ENCODE assay signal across 10 cellular contexts in genomic region chr6:136037246-136037884, GRCh38.
DNase-seq lines count a peak whose midpoint lies in the region; ATAC-seq lines count a peak whose summit lies in the region.
"Had no signal": no experiment of that assay in that cellular context is flagged by ENCODE, and none has a peak within 500 bp of the region (broad histone marks: within the 10 kb centered on the region; RNA-seq: fewer than 3 reads in every experiment).

No MANE protein-coding gene starts in this region.

- H3K9me3 ChIP-seq in adipocyte (ENCODE audit: control insufficient read depth, low read length) (no peaks in the 10 kb centered on the region), stomach smooth muscle (ENCODE audit: control insufficient read depth in 2 of 2, low read length in 2 of 2) (no peaks in the 10 kb centered on the region)

- H3K9ac ChIP-seq in adipocyte (ENCODE audit: low read length) (peak overlapping the region; percentile 85), stomach smooth muscle (ENCODE audit: low read length in 2 of 2) (peak overlapping the region; percentile 55 to 67)

- DNase-seq in activated CD4-positive, alpha-beta T cell treated with anti-CD3 and anti-CD28 coated beads, Interleukin-2, amount 10 ng/mL, durations not matched to agents 24 days and 14 days: no peak
- DNase-seq in activated CD4-positive, alpha-beta T cell treated with anti-CD3 and anti-CD28 coated beads, Interleukin-2, amount 10 ng/mL, durations not matched to agents 7 days and 5 days: no peak
- DNase-seq in adipocyte (ENCODE audit: low read depth) (no peak), NCI-H2196 treated with DMSO at 0.1 percent for 48 hours (lab: John Stamatoyannopoulos, UW; ENCODE audit: unreplicated experiment) (no peak), cerebellum (ENCODE audit: low spot score) (no peak)
- DNase-seq: C1 segment of cervical spinal cord had no signal

- POLR2A ChIA-PET in activated CD4-positive, alpha-beta T cell treated with anti-CD3 and anti-CD28 coated beads, Interleukin-2, amount 10 ng/mL, durations not matched to agents 7 days and 5 days (lab: Charles Lee): no interaction called here

- H3K36me3 Mint-ChIP-seq in activated CD4-positive, alpha-beta T cell treated with anti-CD3 and anti-CD28 coated beads, Interleukin-2, amount 10 ng/mL, durations not matched to agents 24 days and 14 days (ENCODE audit: low read depth): peaks cover 5% of the 10 kb centered on the region
- H3K36me3 Mint-ChIP-seq in activated CD4-positive, alpha-beta T cell treated with anti-CD3 and anti-CD28 coated beads, Interleukin-2, amount 10 ng/mL, durations not matched to agents 7 days and 5 days (ENCODE audit: low read depth): no peaks in the 10 kb centered on the region

- intact Hi-C loops in activated CD4-positive, alpha-beta T cell treated with anti-CD3 and anti-CD28 coated beads, Interleukin-2, amount 10 ng/mL, durations not matched to agents 24 days and 14 days (cut with micrococcal nuclease): loop anchor here (10.0 kb wide), 1 partner anchor 187 kb away; no protein-coding TSS in a partner anchor

- H3K27ac Mint-ChIP-seq in activated CD4-positive, alpha-beta T cell treated with anti-CD3 and anti-CD28 coated beads, Interleukin-2, amount 10 ng/mL, durations not matched to agents 24 days and 14 days: peak overlapping the region; percentile 15
- H3K27ac Mint-ChIP-seq in activated CD4-positive, alpha-beta T cell treated with anti-CD3 and anti-CD28 coated beads, Interleukin-2, amount 10 ng/mL, durations not matched to agents 7 days and 5 days: no peak overlapping the region
- H3K27ac Mint-ChIP-seq: stimulated activated naive CD8-positive, alpha-beta T cell treated with anti-CD3 and anti-CD28 coated beads, Interleukin-15, Interleukin-2, amounts not matched to agents 100 ng/mL and 50 ng/mL, for 24 hours had no signal

- ATAC-seq in HG03378 (IDR thresholded peaks at IDR 0.05; ENCODE audit: unreplicated experiment): no peak

- H3K4me3 ChIP-seq in adipocyte (ENCODE audit: low read length): peak overlapping the region; percentile 79
- H3K4me3 ChIP-seq in stomach smooth muscle (ENCODE audit: low read length in 2 of 2): peak overlapping the region; percentile 55 to 77

- no peaks in the 10 kb centered on the region for H3K9me3 Mint-ChIP-seq in activated CD4-positive, alpha-beta T cell treated with anti-CD3 and anti-CD28 coated beads, Interleukin-2, amount 10 ng/mL, durations not matched to agents 24 days and 14 days
- no peaks in the 10 kb centered on the region for H3K9me3 Mint-ChIP-seq in activated CD4-positive, alpha-beta T cell treated with anti-CD3 and anti-CD28 coated beads, Interleukin-2, amount 10 ng/mL, durations not matched to agents 7 days and 5 days
- H3K9me3 Mint-ChIP-seq: stimulated activated naive CD8-positive, alpha-beta T cell treated with anti-CD3 and anti-CD28 coated beads, Interleukin-15, Interleukin-2, amounts not matched to agents 100 ng/mL and 50 ng/mL, for 24 hours had no signal

- H3K27me3 ChIP-seq in adipocyte (replicated peaks; ENCODE audit: control insufficient read depth, insufficient read depth, low read length): no peaks in the 10 kb centered on the region
- no peaks in the 10 kb centered on the region for H3K27me3 ChIP-seq in layer of hippocampus (ENCODE audit: control insufficient read depth, insufficient read depth, low read length)
- H3K27me3 ChIP-seq in stomach smooth muscle (ENCODE audit: control insufficient read depth in 1 of 2, insufficient read depth in 2 of 2, low read length in 2 of 2): no peaks in the 10 kb centered on the region

- H3K4me1 ChIP-seq in adipocyte (ENCODE audit: control insufficient read depth, insufficient read depth, low read length): peaks cover 45% of the 10 kb centered on the region
- peaks cover 24% of the 10 kb centered on the region for H3K4me1 ChIP-seq in stomach smooth muscle (ENCODE audit: control insufficient read depth, insufficient read depth, low read length)

- H3K27me3 Mint-ChIP-seq in activated CD4-positive, alpha-beta T cell treated with anti-CD3 and anti-CD28 coated beads, Interleukin-2, amount 10 ng/mL, durations not matched to agents 24 days and 14 days: peaks cover 7% of the 10 kb centered on the region
- H3K27me3 Mint-ChIP-seq in activated CD4-positive, alpha-beta T cell treated with anti-CD3 and anti-CD28 coated beads, Interleukin-2, amount 10 ng/mL, durations not matched to agents 7 days and 5 days: peaks cover 2% of the 10 kb centered on the region

- H3K36me3 ChIP-seq in adipocyte (ENCODE audit: control insufficient read depth, insufficient read depth, low read length, severe bottlenecking): no peaks in the 10 kb centered on the region
- no peaks in the 10 kb centered on the region for H3K36me3 ChIP-seq in stomach smooth muscle (ENCODE audit: control insufficient read depth in 2 of 2, insufficient read depth in 2 of 2, low read length in 2 of 2)

- H3K4me3 Mint-ChIP-seq in activated CD4-positive, alpha-beta T cell treated with anti-CD3 and anti-CD28 coated beads, Interleukin-2, amount 10 ng/mL, durations not matched to agents 24 days and 14 days: peak overlapping the region; percentile 27
- H3K4me3 Mint-ChIP-seq in activated CD4-positive, alpha-beta T cell treated with anti-CD3 and anti-CD28 coated beads, Interleukin-2, amount 10 ng/mL, durations not matched to agents 7 days and 5 days: no peak overlapping the region
- H3K4me3 Mint-ChIP-seq: stimulated activated naive CD8-positive, alpha-beta T cell treated with anti-CD3 and anti-CD28 coated beads, Interleukin-15, Interleukin-2, amounts not matched to agents 100 ng/mL and 50 ng/mL, for 24 hours had no signal

- peaks cover 11% of the 10 kb centered on the region for H3K4me1 Mint-ChIP-seq in activated CD4-positive, alpha-beta T cell treated with anti-CD3 and anti-CD28 coated beads, Interleukin-2, amount 10 ng/mL, durations not matched to agents 24 days and 14 days
- peaks cover 9% of the 10 kb centered on the region for H3K4me1 Mint-ChIP-seq in activated CD4-positive, alpha-beta T cell treated with anti-CD3 and anti-CD28 coated beads, Interleukin-2, amount 10 ng/mL, durations not matched to agents 7 days and 5 days

- H3K27ac ChIP-seq in layer of hippocampus (ENCODE audit: low read depth, low read length) (peak overlapping the region; percentile 56), stomach smooth muscle (ENCODE audit: low read length) (peak overlapping the region; percentile 77)

- CTCF ChIA-PET in activated CD4-positive, alpha-beta T cell treated with anti-CD3 and anti-CD28 coated beads, Interleukin-2, amount 10 ng/mL, durations not matched to agents 7 days and 5 days (lab: Charles Lee): interaction anchor here (0.5 to 0.7 kb wide), 3 partner anchors 72 to 775 kb away, joined by 3 to 5 read pairs (median 3); no protein-coding TSS in a partner anchor
